Comparison of ENCODE assay signal across 26 cellular contexts in genomic region chr9:114233806-114234205, GRCh38.
DNase-seq lines count a peak whose midpoint lies in the region; ATAC-seq and TF ChIP-seq lines count a peak whose summit lies in the region.
"Had no signal": no experiment of that assay in that cellular context is flagged by ENCODE, and none has a peak within 500 bp of the region (broad histone marks: within the 10 kb centered on the region; RNA-seq: fewer than 3 reads in every experiment).

No MANE protein-coding gene starts in this region.

- no peaks in the 10 kb centered on the region for H3K27me3 ChIP-seq in endodermal cell (ENCODE audit: control insufficient read depth, insufficient read depth, low read length, poor library complexity, severe bottlenecking)
- peaks cover 0 to 10% of the 10 kb centered on the region in 2 donors for H3K27me3 ChIP-seq in left lung
- H3K27me3 ChIP-seq: BE2C, SJCRH30 had no signal

- H3K9ac ChIP-seq in endodermal cell (ENCODE audit: extremely low read depth, low read length, poor library complexity, severe bottlenecking) = no peak overlapping the region

- H3K9me3 ChIP-seq in endodermal cell (ENCODE audit: control insufficient read depth, low read length) = no peaks in the 10 kb centered on the region
- no peaks in the 10 kb centered on the region for H3K9me3 ChIP-seq in left lung
- H3K9me3 ChIP-seq: BE2C, SJCRH30 had no signal

- no peak overlapping the region for H3K27ac Mint-ChIP-seq in endodermal cell
- H3K27ac Mint-ChIP-seq: natural killer cell; stimulated activated naive B cell treated with anti-CD40 and anti-IgM and Interleukin-4, amounts not matched to agents 10 μg/mL and 1 μg/mL and 100 μg/mL, for 72 hours; type B pancreatic cell had no signal

- peak; percentile 38 for ATAC-seq in left lung
- peak; percentile 78 for ATAC-seq in sciatic nerve
- ATAC-seq in HG03457 (IDR thresholded peaks at IDR 0.05; ENCODE audit: unreplicated experiment) = no peak
- no peak for ATAC-seq in GM18505 (IDR thresholded peaks at IDR 0.05; ENCODE audit: unreplicated experiment)
- ATAC-seq: activated T-cell treated with anti-CD3 and anti-CD28 coated beads, Interleukin-2, amount 50 U/mL, for 4 hours; natural killer cell; Panc1; stimulated activated naive B cell treated with anti-CD40 and anti-IgM and Interleukin-4, amounts not matched to agents 10 μg/mL and 1 μg/mL and 100 μg/mL, for 72 hours had no signal

- H3K27me3 Mint-ChIP-seq in endodermal cell (ENCODE audit: insufficient read depth) = no peaks in the 10 kb centered on the region
- H3K27me3 Mint-ChIP-seq: type B pancreatic cell had no signal

- peaks cover 12% of the 10 kb centered on the region for H3K36me3 ChIP-seq in endodermal cell (ENCODE audit: control insufficient read depth, insufficient read depth, low read length)
- no peaks in the 10 kb centered on the region for H3K36me3 ChIP-seq in left lung
- H3K36me3 ChIP-seq: BE2C, SJCRH30 had no signal

- H3K27ac ChIP-seq in endodermal cell (ENCODE audit: low read depth, low read length) = peak overlapping the region; percentile 10
- peak overlapping the region in 1 of 2 donors; percentile 62 for H3K27ac ChIP-seq in left lung
- H3K27ac ChIP-seq: SJCRH30 had no signal

- intact Hi-C loops in left lung (cut with DNase I) (no loop called here), sciatic nerve (cut with DNase I) (no loop called here)

- TF ChIP-seq POLR2A in GM18505 (IDR thresholded peaks at IDR 0.05; ENCODE audit: borderline replicate concordance, extremely low read depth, insufficient read depth, insufficient read length) = no peak

- H3K4me1 ChIP-seq in endodermal cell (ENCODE audit: control insufficient read depth, insufficient read depth, low read length) (peaks cover 3% of the 10 kb centered on the region), left lung (no peaks in the 10 kb centered on the region)
- H3K4me1 ChIP-seq: SJCRH30 had no signal

- H3K4me1 Mint-ChIP-seq in endodermal cell = peaks cover 6% of the 10 kb centered on the region
- H3K4me1 Mint-ChIP-seq: natural killer cell; stimulated activated naive B cell treated with anti-CD40 and anti-IgM and Interleukin-4, amounts not matched to agents 10 μg/mL and 1 μg/mL and 100 μg/mL, for 72 hours had no signal

- H3K4me3 ChIP-seq in endodermal cell (ENCODE audit: low read length) (no peak overlapping the region), left lung (no peak overlapping the region)
- H3K4me3 ChIP-seq: SJCRH30, smooth muscle cell had no signal

- peaks cover 10% of the 10 kb centered on the region for H3K36me3 Mint-ChIP-seq in endodermal cell (ENCODE audit: low read depth)
- H3K36me3 Mint-ChIP-seq: natural killer cell; stimulated activated naive B cell treated with anti-CD40 and anti-IgM and Interleukin-4, amounts not matched to agents 10 μg/mL and 1 μg/mL and 100 μg/mL, for 72 hours had no signal

- WGBS in endodermal cell (ENCODE audit: insufficient coverage in 1 of 2, insufficient read length in 1 of 2), 2 experiments = 85 to 92% methylated on average over 4 to 6 of the region's 6 CpGs

- DNase-seq in AG08395 (ENCODE audit: low spot score) = peak; percentile 45
- no peak for DNase-seq in endodermal cell
- peak in 1 of 2 donors; percentile 47 for DNase-seq in left lung
- peak; percentile 72 for DNase-seq in sciatic nerve (ENCODE audit: low spot score)
- DNase-seq in A172 (ENCODE audit: low spot score) = no peak
- DNase-seq in stimulated activated naive CD4-positive, alpha-beta T cell treated with Interleukin-2 at 50 U/mL for 16 hours (lab: John Stamatoyannopoulos, UW) = no peak
- DNase-seq: activated CD4-positive, alpha-beta T cell treated with anti-CD3 and anti-CD28 coated beads for 4 hours; activated naive CD4-positive, alpha-beta T cell; activated T-cell treated with anti-CD3 and anti-CD28 coated beads, Interleukin-2, amount 50 U/mL, for 4 hours; BE2C; DMS79; foreskin melanocyte; IMR-90; mesenchymal stem cell; natural killer cell; NCI-H1105 treated with DMSO at 0.1 percent for 48 hours; NCI-H2107; NCI-H510A treated with DMSO at 0.1 percent for 48 hours; SJCRH30; stimulated activated naive B cell treated with anti-CD40 and anti-IgM and Interleukin-4, amounts not matched to agents 10 μg/mL and 1 μg/mL and 100 μg/mL, for 72 hours; T-helper 1 cell had no signal

- TF ChIP-seq CTCF in endodermal cell (conservative IDR thresholded peaks at IDR 0.05) = no peak
- no peak for TF ChIP-seq CTCF in left lung (IDR thresholded peaks at IDR 0.05)

- no peaks in the 10 kb centered on the region for H3K9me3 Mint-ChIP-seq in endodermal cell
- H3K9me3 Mint-ChIP-seq: activated T-cell treated with anti-CD3 and anti-CD28 coated beads, Interleukin-2, amount 50 U/mL, for 4 hours; natural killer cell; stimulated activated naive B cell treated with anti-CD40 and anti-IgM and Interleukin-4, amounts not matched to agents 10 μg/mL and 1 μg/mL and 100 μg/mL, for 72 hours; type B pancreatic cell had no signal

- no peak overlapping the region for H3K4me3 Mint-ChIP-seq in endodermal cell
- H3K4me3 Mint-ChIP-seq: activated T-cell treated with anti-CD3 and anti-CD28 coated beads, Interleukin-2, amount 50 U/mL, for 4 hours; natural killer cell; stimulated activated naive B cell treated with anti-CD40 and anti-IgM and Interleukin-4, amounts not matched to agents 10 μg/mL and 1 μg/mL and 100 μg/mL, for 72 hours; type B pancreatic cell had no signal

Comparison
In these comparisons a context has a peak if more than half of its experiments do, and no peak if none do; other contexts are left out.
1. DNase-seq: peak in AG08395 (single experiment) and sciatic nerve (single experiment); none in endodermal cell (single experiment), A172 (single experiment) and stimulated activated naive CD4-positive, alpha-beta T cell treated with Interleukin-2 at 50 U/mL for 16 hours (single experiment).
2. ATAC-seq: peak in left lung (single experiment) and sciatic nerve (single experiment); none in HG03457 (single experiment) and GM18505 (single experiment).